ENCODE assay signal across 1 cellular context in the genomic region with DNA sequence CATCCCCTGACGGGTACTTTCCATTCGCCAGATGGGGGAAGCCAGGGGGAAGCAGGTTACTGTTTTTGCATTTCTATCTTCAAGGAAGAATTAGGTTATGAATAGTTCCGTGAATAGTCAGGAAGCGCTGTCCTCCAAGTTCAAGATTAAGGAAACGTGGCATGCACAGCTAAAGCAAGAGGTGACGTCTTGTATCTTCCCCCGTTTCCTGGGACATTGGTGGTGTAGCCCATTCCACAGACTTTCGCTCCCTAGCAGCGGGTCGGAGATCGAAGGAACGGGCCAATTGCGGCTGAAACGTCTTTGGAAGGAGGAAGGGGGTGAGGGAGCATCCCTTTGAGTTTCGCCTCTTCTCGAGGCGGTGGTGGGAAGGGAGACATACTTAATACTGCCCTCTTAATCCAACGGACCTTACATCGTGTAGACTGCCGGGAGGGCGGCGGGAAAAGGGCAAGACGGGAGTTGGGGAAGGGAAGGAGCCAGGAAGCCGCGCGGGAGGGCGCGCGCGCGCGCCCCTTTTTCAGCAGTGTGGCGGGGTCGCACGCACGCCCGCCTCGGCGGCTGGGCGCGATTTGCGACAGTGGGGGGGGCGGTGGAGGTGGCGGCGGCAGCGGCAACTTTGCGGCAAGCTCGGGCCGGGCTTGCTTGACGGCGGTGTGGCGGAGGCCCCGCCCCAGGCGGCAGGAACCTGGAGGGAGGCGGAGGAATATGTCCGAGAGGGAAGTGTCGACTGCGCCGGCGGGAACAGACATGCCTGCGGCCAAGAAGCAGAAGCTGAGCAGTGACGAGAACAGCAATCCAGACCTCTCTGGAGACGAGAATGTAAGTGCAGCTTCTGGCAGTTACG.
TF ChIP-seq lines count a peak whose summit lies in the region.

A gene with protein sequence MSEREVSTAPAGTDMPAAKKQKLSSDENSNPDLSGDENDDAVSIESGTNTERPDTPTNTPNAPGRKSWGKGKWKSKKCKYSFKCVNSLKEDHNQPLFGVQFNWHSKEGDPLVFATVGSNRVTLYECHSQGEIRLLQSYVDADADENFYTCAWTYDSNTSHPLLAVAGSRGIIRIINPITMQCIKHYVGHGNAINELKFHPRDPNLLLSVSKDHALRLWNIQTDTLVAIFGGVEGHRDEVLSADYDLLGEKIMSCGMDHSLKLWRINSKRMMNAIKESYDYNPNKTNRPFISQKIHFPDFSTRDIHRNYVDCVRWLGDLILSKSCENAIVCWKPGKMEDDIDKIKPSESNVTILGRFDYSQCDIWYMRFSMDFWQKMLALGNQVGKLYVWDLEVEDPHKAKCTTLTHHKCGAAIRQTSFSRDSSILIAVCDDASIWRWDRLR (plus strand): TSS at position 232 of the 847 bp plus-strand sequence. CDS start 477 bp downstream, at position 709.

TF ChIP-seq in HepG2, 621 proteins besides CTCF, POLR2A, EP300 and RAD21 (continued from another document and continues in another):
- TF ChIP-seq ZFP37 (CRISPR knock-in tag; IDR thresholded peaks at IDR 0.05; ENCODE audit: borderline replicate concordance) = no peak; the same call in 1 of the 2 replicates
- TF ChIP-seq, protein P1, sequence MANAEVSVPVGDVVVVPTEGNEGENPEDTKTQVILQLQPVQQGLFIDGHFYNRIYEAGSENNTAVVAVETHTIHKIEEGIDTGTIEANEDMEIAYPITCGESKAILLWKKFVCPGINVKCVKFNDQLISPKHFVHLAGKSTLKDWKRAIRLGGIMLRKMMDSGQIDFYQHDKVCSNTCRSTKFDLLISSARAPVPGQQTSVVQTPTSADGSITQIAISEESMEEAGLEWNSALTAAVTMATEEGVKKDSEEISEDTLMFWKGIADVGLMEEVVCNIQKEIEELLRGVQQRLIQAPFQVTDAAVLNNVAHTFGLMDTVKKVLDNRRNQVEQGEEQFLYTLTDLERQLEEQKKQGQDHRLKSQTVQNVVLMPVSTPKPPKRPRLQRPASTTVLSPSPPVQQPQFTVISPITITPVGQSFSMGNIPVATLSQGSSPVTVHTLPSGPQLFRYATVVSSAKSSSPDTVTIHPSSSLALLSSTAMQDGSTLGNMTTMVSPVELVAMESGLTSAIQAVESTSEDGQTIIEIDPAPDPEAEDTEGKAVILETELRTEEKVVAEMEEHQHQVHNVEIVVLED (CRISPR knock-in tag; IDR thresholded peaks at IDR 0.05; ENCODE audit: borderline replicate concordance) = peak; percentile 81
- no peak for TF ChIP-seq ZBTB42 (CRISPR knock-in tag; IDR thresholded peaks at IDR 0.05)
- TF ChIP-seq, protein P2, sequence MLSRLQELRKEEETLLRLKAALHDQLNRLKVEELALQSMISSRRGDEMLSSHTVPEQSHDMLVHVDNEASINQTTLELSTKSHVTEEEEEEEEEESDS (CRISPR knock-in tag; IDR thresholded peaks at IDR 0.05; ENCODE audit: borderline replicate concordance) = no peak
- TF ChIP-seq ZKSCAN5 (CRISPR knock-in tag; IDR thresholded peaks at IDR 0.05) = no peak
- TF ChIP-seq SIX4 (CRISPR knock-in tag; IDR thresholded peaks at IDR 0.05) = no peak
- no peak for TF ChIP-seq ZNF382 (CRISPR knock-in tag; IDR thresholded peaks at IDR 0.05; ENCODE audit: borderline replicate concordance)
- no peak for TF ChIP-seq NKX3-1 (CRISPR knock-in tag; IDR thresholded peaks at IDR 0.05)
- no peak for TF ChIP-seq PHB2 (IDR thresholded peaks at IDR 0.05; ENCODE audit: partially characterized antibody)
- TF ChIP-seq ZIK1 (CRISPR knock-in tag; IDR thresholded peaks at IDR 0.05; ENCODE audit: borderline replicate concordance, low read depth) = no peak
- TF ChIP-seq ZNF256 (CRISPR knock-in tag; conservative IDR thresholded peaks at IDR 0.05) = 0 out of 2 replicates have a peak, but pooled peaks have one; percentile 57
- TF ChIP-seq, protein P3, sequence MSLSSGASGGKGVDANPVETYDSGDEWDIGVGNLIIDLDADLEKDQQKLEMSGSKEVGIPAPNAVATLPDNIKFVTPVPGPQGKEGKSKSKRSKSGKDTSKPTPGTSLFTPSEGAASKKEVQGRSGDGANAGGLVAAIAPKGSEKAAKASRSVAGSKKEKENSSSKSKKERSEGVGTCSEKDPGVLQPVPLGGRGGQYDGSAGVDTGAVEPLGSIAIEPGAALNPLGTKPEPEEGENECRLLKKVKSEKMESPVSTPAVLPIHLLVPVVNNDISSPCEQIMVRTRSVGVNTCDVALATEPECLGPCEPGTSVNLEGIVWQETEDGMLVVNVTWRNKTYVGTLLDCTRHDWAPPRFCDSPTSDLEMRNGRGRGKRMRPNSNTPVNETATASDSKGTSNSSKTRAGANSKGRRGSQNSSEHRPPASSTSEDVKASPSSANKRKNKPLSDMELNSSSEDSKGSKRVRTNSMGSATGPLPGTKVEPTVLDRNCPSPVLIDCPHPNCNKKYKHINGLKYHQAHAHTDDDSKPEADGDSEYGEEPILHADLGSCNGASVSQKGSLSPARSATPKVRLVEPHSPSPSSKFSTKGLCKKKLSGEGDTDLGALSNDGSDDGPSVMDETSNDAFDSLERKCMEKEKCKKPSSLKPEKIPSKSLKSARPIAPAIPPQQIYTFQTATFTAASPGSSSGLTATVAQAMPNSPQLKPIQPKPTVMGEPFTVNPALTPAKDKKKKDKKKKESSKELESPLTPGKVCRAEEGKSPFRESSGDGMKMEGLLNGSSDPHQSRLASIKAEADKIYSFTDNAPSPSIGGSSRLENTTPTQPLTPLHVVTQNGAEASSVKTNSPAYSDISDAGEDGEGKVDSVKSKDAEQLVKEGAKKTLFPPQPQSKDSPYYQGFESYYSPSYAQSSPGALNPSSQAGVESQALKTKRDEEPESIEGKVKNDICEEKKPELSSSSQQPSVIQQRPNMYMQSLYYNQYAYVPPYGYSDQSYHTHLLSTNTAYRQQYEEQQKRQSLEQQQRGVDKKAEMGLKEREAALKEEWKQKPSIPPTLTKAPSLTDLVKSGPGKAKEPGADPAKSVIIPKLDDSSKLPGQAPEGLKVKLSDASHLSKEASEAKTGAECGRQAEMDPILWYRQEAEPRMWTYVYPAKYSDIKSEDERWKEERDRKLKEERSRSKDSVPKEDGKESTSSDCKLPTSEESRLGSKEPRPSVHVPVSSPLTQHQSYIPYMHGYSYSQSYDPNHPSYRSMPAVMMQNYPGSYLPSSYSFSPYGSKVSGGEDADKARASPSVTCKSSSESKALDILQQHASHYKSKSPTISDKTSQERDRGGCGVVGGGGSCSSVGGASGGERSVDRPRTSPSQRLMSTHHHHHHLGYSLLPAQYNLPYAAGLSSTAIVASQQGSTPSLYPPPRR (CRISPR knock-in tag; IDR thresholded peaks at IDR 0.05; ENCODE audit: borderline replicate concordance) = peak; percentile 56; the same call in 1 of the 2 replicates
- TF ChIP-seq, protein P4, sequence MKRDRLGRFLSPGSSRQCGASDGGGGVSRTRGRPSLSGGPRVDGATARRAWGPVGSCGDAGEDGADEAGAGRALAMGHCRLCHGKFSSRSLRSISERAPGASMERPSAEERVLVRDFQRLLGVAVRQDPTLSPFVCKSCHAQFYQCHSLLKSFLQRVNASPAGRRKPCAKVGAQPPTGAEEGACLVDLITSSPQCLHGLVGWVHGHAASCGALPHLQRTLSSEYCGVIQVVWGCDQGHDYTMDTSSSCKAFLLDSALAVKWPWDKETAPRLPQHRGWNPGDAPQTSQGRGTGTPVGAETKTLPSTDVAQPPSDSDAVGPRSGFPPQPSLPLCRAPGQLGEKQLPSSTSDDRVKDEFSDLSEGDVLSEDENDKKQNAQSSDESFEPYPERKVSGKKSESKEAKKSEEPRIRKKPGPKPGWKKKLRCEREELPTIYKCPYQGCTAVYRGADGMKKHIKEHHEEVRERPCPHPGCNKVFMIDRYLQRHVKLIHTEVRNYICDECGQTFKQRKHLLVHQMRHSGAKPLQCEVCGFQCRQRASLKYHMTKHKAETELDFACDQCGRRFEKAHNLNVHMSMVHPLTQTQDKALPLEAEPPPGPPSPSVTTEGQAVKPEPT (CRISPR knock-in tag; IDR thresholded peaks at IDR 0.05; ENCODE audit: low read depth) = peak; percentile 83
- TF ChIP-seq, protein P5, sequence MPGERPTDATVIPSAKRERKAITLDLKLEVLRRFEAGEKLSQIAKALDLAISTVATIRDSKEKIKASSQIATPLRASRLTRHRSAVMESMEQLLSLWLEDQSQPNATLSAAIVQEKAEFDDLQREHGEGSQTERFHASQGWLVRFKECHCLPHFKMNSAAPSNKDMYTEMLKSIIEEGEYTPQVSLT (CRISPR knock-in tag; IDR thresholded peaks at IDR 0.05; ENCODE audit: borderline replicate concordance, low read depth) = no peak
- TF ChIP-seq, protein P6, sequence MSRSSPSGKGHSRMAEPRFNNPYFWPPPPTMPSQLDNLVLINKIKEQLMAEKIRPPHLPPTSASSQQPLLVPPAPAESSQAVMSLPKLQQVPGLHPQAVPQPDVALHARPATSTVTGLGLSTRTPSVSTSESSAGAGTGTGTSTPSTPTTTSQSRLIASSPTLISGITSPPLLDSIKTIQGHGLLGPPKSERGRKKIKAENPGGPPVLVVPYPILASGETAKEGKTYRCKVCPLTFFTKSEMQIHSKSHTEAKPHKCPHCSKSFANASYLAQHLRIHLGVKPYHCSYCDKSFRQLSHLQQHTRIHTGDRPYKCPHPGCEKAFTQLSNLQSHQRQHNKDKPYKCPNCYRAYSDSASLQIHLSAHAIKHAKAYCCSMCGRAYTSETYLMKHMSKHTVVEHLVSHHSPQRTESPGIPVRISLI (CRISPR knock-in tag; IDR thresholded peaks at IDR 0.05; ENCODE audit: borderline replicate concordance) = no peak
- TF ChIP-seq, protein P7, sequence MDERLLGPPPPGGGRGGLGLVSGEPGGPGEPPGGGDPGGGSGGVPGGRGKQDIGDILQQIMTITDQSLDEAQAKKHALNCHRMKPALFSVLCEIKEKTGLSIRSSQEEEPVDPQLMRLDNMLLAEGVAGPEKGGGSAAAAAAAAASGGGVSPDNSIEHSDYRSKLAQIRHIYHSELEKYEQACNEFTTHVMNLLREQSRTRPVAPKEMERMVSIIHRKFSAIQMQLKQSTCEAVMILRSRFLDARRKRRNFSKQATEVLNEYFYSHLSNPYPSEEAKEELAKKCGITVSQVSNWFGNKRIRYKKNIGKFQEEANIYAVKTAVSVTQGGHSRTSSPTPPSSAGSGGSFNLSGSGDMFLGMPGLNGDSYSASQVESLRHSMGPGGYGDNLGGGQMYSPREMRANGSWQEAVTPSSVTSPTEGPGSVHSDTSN (CRISPR knock-in tag; IDR thresholded peaks at IDR 0.05) = no peak
- TF ChIP-seq, protein P8, sequence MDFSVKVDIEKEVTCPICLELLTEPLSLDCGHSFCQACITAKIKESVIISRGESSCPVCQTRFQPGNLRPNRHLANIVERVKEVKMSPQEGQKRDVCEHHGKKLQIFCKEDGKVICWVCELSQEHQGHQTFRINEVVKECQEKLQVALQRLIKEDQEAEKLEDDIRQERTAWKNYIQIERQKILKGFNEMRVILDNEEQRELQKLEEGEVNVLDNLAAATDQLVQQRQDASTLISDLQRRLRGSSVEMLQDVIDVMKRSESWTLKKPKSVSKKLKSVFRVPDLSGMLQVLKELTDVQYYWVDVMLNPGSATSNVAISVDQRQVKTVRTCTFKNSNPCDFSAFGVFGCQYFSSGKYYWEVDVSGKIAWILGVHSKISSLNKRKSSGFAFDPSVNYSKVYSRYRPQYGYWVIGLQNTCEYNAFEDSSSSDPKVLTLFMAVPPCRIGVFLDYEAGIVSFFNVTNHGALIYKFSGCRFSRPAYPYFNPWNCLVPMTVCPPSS (IDR thresholded peaks at IDR 0.05) = no peak
- TF ChIP-seq, protein P9, sequence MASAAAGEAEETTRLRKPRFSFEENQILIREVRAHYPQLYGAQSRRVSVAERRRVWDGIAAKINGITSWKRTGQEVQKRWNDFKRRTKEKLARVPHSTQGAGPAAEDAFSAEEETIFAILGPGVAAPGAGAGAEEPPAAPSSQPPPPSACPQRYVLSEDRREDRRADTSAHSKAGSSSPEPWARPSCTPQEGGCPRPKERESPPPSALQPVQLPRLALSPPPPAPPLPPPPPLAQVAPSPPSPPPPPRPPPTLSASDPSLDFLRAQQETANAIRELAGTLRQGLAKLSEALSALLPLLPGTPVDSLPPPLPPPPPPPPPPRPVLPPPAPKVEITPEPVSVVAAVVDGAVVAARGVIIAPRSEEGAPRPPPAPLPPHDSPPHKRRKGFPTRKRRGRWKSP (CRISPR knock-in tag; IDR thresholded peaks at IDR 0.05) = peak; percentile 19; the same call in 1 of the 2 replicates
- TF ChIP-seq, protein P10, sequence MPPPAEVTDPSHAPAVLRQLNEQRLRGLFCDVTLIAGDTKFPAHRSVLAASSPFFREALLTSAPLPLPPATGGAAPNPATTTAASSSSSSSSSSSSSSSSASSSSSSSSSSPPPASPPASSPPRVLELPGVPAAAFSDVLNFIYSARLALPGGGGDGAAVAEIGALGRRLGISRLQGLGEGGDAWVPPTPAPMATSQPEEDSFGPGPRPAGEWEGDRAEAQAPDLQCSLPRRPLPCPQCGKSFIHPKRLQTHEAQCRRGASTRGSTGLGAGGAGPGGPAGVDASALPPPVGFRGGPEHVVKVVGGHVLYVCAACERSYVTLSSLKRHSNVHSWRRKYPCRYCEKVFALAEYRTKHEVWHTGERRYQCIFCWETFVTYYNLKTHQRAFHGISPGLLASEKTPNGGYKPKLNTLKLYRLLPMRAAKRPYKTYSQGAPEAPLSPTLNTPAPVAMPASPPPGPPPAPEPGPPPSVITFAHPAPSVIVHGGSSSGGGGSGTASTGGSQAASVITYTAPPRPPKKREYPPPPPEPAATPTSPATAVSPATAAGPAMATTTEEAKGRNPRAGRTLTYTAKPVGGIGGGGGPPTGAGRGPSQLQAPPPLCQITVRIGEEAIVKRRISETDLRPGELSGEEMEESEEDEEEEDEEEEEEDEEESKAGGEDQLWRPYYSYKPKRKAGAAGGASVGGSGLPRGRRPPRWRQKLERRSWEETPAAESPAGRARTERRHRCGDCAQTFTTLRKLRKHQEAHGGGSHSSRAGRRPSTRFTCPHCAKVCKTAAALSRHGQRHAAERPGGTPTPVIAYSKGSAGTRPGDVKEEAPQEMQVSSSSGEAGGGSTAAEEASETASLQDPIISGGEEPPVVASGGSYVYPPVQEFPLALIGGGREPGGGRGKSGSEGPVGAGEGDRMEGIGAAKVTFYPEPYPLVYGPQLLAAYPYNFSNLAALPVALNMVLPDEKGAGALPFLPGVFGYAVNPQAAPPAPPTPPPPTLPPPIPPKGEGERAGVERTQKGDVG (CRISPR knock-in tag; IDR thresholded peaks at IDR 0.05; ENCODE audit: borderline replicate concordance) = peak; percentile 71; the same call in 1 of the 2 replicates
- TF ChIP-seq EED (CRISPR knock-in tag; IDR thresholded peaks at IDR 0.05) = 0 out of 2 replicates have a peak, but pooled peaks have one; percentile 30
- TF ChIP-seq PTBP1 (IDR thresholded peaks at IDR 0.05; ENCODE audit: low read depth, low read length, poor library complexity, severe bottlenecking) = no peak
- TF ChIP-seq, protein P11, sequence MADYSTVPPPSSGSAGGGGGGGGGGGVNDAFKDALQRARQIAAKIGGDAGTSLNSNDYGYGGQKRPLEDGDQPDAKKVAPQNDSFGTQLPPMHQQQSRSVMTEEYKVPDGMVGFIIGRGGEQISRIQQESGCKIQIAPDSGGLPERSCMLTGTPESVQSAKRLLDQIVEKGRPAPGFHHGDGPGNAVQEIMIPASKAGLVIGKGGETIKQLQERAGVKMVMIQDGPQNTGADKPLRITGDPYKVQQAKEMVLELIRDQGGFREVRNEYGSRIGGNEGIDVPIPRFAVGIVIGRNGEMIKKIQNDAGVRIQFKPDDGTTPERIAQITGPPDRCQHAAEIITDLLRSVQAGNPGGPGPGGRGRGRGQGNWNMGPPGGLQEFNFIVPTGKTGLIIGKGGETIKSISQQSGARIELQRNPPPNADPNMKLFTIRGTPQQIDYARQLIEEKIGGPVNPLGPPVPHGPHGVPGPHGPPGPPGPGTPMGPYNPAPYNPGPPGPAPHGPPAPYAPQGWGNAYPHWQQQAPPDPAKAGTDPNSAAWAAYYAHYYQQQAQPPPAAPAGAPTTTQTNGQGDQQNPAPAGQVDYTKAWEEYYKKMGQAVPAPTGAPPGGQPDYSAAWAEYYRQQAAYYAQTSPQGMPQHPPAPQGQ (CRISPR knock-in tag; IDR thresholded peaks at IDR 0.05; ENCODE audit: borderline replicate concordance) = no peak
- TF ChIP-seq ZNF709 (CRISPR knock-in tag; IDR thresholded peaks at IDR 0.05) = no peak; the same call in 1 of the 2 replicates
- TF ChIP-seq ZSCAN20 (CRISPR knock-in tag; IDR thresholded peaks at IDR 0.05; ENCODE audit: borderline replicate concordance) = no peak
- no peak for TF ChIP-seq ZNF557 (CRISPR knock-in tag; IDR thresholded peaks at IDR 0.05)
- TF ChIP-seq KLF16 (CRISPR knock-in tag; IDR thresholded peaks at IDR 0.05) = peak in 1 of 2 experiments; percentile 86; a peak in 2 of 4 replicates
- peak; percentile 87 for TF ChIP-seq ZNF883 (CRISPR knock-in tag; IDR thresholded peaks at IDR 0.05; ENCODE audit: not compliant biosample characterization)
- no peak for TF ChIP-seq ZSCAN22 (CRISPR knock-in tag; IDR thresholded peaks at IDR 0.05)
